Comparison of ENCODE assay signal across 35 cellular contexts in the genomic region with DNA sequence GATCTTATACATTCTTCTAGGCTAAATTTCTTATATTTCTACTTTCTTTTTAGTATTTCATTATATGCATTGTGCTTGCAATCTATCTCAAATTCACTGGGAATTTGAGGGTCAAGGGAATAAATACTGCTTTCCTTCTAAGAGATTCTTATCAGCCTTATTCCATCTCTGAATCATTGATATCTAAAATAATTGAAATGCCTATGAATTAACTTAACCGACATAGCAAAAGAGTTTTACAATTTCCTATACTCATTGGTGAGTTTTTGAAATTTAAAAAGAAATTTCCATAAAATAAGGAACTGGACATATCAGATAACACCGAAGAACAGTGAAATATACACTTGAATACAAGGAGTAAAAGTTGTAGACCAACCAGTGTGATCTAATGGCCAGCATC.
DNase-seq lines count a peak whose midpoint lies in the region; ATAC-seq and TF ChIP-seq lines count a peak whose summit lies in the region.
"Had no signal": no experiment of that assay in that cellular context is flagged by ENCODE, and none has a peak within 500 bp of the region (broad histone marks: within the 10 kb centered on the region; RNA-seq: fewer than 3 reads in every experiment).

No MANE protein-coding gene starts in this region.

- H3K9me2 ChIP-seq in SK-N-SH = no peaks in the 10 kb centered on the region

- POLR2A ChIA-PET in SK-N-SH (lab: Yijun Ruan, JAX) = no interaction called here

- H3K79me2 ChIP-seq in SK-N-SH (ENCODE audit: insufficient read depth) = no peaks in the 10 kb centered on the region

- TF ChIP-seq CTCF in SK-N-SH (IDR thresholded peaks at IDR 0.05) (no peak), brain microvascular endothelial cell (IDR thresholded peaks at IDR 0.05; ENCODE audit: low read depth, low read length, missing control alignments) (no peak), choroid plexus epithelial cell (conservative IDR thresholded peaks at IDR 0.05; ENCODE audit: low read depth, low read length) (no peak), type B pancreatic cell (conservative IDR thresholded peaks at IDR 0.05) (no peak)

- H3K27ac ChIP-seq in SK-N-SH (ENCODE audit: low read depth in 2 of 2, low read length in 1 of 2) (peak overlapping the region in 1 of 2 experiments; percentile 36; a peak in 3 of 4 replicates), brain microvascular endothelial cell (peak overlapping the region; percentile 59)
- H3K27ac ChIP-seq: 22Rv1; A549; BLaER1; BLaER1 treated with 17β-estradiol and CSF1 and Interleukin-3, amounts not matched to agents 10 nM and 100 nM; C4-2B had no signal

- no peak overlapping the region for H3K4me2 ChIP-seq in SK-N-SH
- H3K4me2 ChIP-seq: A549; BLaER1; BLaER1 treated with 17β-estradiol and CSF1 and Interleukin-3, amounts not matched to agents 10 nM and 100 nM had no signal

- no peaks in the 10 kb centered on the region for H3K9me3 ChIP-seq in SK-N-SH
- H3K9me3 ChIP-seq: A549; BE2C; BLaER1; BLaER1 treated with 17β-estradiol and CSF1 and Interleukin-3, amounts not matched to agents 10 nM and 100 nM; Caco-2 had no signal

- H3K4me1 ChIP-seq in SK-N-SH (ENCODE audit: control insufficient read depth in 1 of 2, insufficient read depth in 2 of 2, low read depth in 1 of 2, low read length in 1 of 2) = peaks cover 0 to 5% of the 10 kb centered on the region in 2 experiments; a peak in 2 of 4 replicates
- H3K4me1 ChIP-seq: A549; BE2C; BLaER1; BLaER1 treated with 17β-estradiol and CSF1 and Interleukin-3, amounts not matched to agents 10 nM and 100 nM; Caco-2 had no signal

- peaks cover 3% of the 10 kb centered on the region for H3K27me3 Mint-ChIP-seq in type B pancreatic cell
- H3K27me3 Mint-ChIP-seq: B cell; CD4-positive, alpha-beta memory T cell; CD4-positive, alpha-beta T cell; CD4-positive, CD25-positive, alpha-beta regulatory T cell; CD8-positive, alpha-beta memory T cell had no signal

- H4K20me1 ChIP-seq in SK-N-SH (ENCODE audit: insufficient read depth) = no peaks in the 10 kb centered on the region
- H4K20me1 ChIP-seq: BLaER1; BLaER1 treated with 17β-estradiol and CSF1 and Interleukin-3, amounts not matched to agents 10 nM and 100 nM had no signal

- no peaks in the 10 kb centered on the region for H3K4me1 Mint-ChIP-seq in type B pancreatic cell (ENCODE audit: unreplicated experiment)
- H3K4me1 Mint-ChIP-seq: B cell; CD14-positive monocyte; CD4-positive, alpha-beta memory T cell; CD4-positive, CD25-positive, alpha-beta regulatory T cell; CD8-positive, alpha-beta memory T cell had no signal

- peak; percentile 25; the same call in 2 of the 3 replicates for ATAC-seq in SK-N-SH treated with all-trans-retinoic acid at 6 μM for 48 hours
- ATAC-seq: A549; CD8-positive, alpha-beta T cell had no signal

- H3K36me3 Mint-ChIP-seq in type B pancreatic cell = no peaks in the 10 kb centered on the region
- H3K36me3 Mint-ChIP-seq: CD14-positive monocyte; CD4-positive, alpha-beta memory T cell; CD4-positive, CD25-positive, alpha-beta regulatory T cell; CD8-positive, alpha-beta memory T cell; CD8-positive, alpha-beta T cell had no signal

- H3K4me3 ChIP-seq in SK-N-SH (ENCODE audit: low read depth in 2 of 2, low read length in 1 of 2) = no peak overlapping the region
- H3K4me3 ChIP-seq in brain microvascular endothelial cell (ENCODE audit: low read depth, low read length) = no peak overlapping the region
- H3K4me3 ChIP-seq in choroid plexus epithelial cell (ENCODE audit: low read depth, low read length) = no peak overlapping the region
- H3K4me3 ChIP-seq: A549; BLaER1; BLaER1 treated with 17β-estradiol and CSF1 and Interleukin-3, amounts not matched to agents 10 nM and 100 nM had no signal

- peak in 1 of 2 experiments; percentile 60; a peak in 2 of 4 replicates for TF ChIP-seq EP300 in SK-N-SH (IDR thresholded peaks at IDR 0.05; ENCODE audit: borderline replicate concordance in 1 of 2, low read depth in 1 of 2, low read length in 1 of 2)

- no peak overlapping the region for H3K4me3 Mint-ChIP-seq in type B pancreatic cell
- H3K4me3 Mint-ChIP-seq: B cell; CD14-positive monocyte; CD4-positive, alpha-beta memory T cell; CD4-positive, alpha-beta T cell; CD4-positive, CD25-positive, alpha-beta regulatory T cell; CD8-positive, alpha-beta memory T cell; CD8-positive, alpha-beta T cell had no signal

- DNase-seq in SK-N-SH (no peak), brain microvascular endothelial cell (no peak), choroid plexus epithelial cell (ENCODE audit: low read depth) (peak; percentile 38), NCI-H2029 (lab: John Stamatoyannopoulos, UW) (no peak), HuH-7.5 (ENCODE audit: low spot score) (no peak), type B pancreatic cell (ENCODE audit: extremely low spot score, unreplicated experiment) (no peak), NCI-H1694 treated with DMSO at 0.1 percent for 48 hours (lab: John Stamatoyannopoulos, UW) (no peak)
- DNase-seq: 8988T; ACHN; AML-193; BE2C; C1 segment of cervical spinal cord; Caco-2; Calu3; CD4-positive, alpha-beta memory T cell; CD4-positive, alpha-beta T cell; CD4-positive, CD25-positive, alpha-beta regulatory T cell; CD8-positive, alpha-beta memory T cell; CD8-positive, alpha-beta T cell; COR-L47; DMS 273 treated with DMSO at 0.1 percent for 48 hours; DMS153; DMS53; DMS79; DMS79 treated with DMSO at 0.1 percent for 48 hours; DND-41; EL had no signal

- H3K27me3 ChIP-seq in SK-N-SH (ENCODE audit: insufficient read depth) = no peaks in the 10 kb centered on the region
- no peaks in the 10 kb centered on the region for H3K27me3 ChIP-seq in brain microvascular endothelial cell (replicated peaks)
- H3K27me3 ChIP-seq: BE2C; BLaER1; BLaER1 treated with 17β-estradiol and CSF1 and Interleukin-3, amounts not matched to agents 10 nM and 100 nM had no signal

- H3K27ac Mint-ChIP-seq in type B pancreatic cell = no peak overlapping the region
- H3K27ac Mint-ChIP-seq: B cell; CD14-positive monocyte; CD4-positive, alpha-beta memory T cell; CD4-positive, alpha-beta T cell; CD4-positive, CD25-positive, alpha-beta regulatory T cell; CD8-positive, alpha-beta memory T cell; CD8-positive, alpha-beta T cell had no signal

- in situ Hi-C loops in brain microvascular endothelial cell (cut with HindIII; ENCODE audit: low pct_ligation_motif_present, low sequenced_read_pairs) = no loop called here

- TF ChIP-seq RAD21 in SK-N-SH (IDR thresholded peaks at IDR 0.05; ENCODE audit: low read length) = no peak

- H2AFZ ChIP-seq in SK-N-SH (ENCODE audit: low read depth) = peak overlapping the region; percentile 16

- WGBS in SK-N-SH (ENCODE audit: low lambda C conversion rate) = 3% methylated on average over 2 of the region's 2 CpGs

- H3K36me3 ChIP-seq in SK-N-SH (replicated peaks in 1 of 2; ENCODE audit: control insufficient read depth in 1 of 2, insufficient read depth in 2 of 2, low read length in 1 of 2) (no peaks in the 10 kb centered on the region), brain microvascular endothelial cell (replicated peaks) (no peaks in the 10 kb centered on the region)
- H3K36me3 ChIP-seq: BE2C; BLaER1; BLaER1 treated with 17β-estradiol and CSF1 and Interleukin-3, amounts not matched to agents 10 nM and 100 nM had no signal

- peaks cover 20% of the 10 kb centered on the region for H3F3A ChIP-seq in SK-N-SH (replicated peaks; ENCODE audit: insufficient read depth)

- CTCF ChIA-PET in SK-N-SH (lab: Yijun Ruan, JAX) = no interaction called here

- H3K9ac ChIP-seq in SK-N-SH = no peak overlapping the region
- H3K9ac ChIP-seq: BLaER1; BLaER1 treated with 17β-estradiol and CSF1 and Interleukin-3, amounts not matched to agents 10 nM and 100 nM had no signal

- H3K9me3 Mint-ChIP-seq in type B pancreatic cell = no peaks in the 10 kb centered on the region
- H3K9me3 Mint-ChIP-seq: CD8-positive, alpha-beta T cell had no signal

TF ChIP-seq in SK-N-SH, 30 proteins besides CTCF, POLR2A, EP300 and RAD21 (continues in another document):
- no peak for TF ChIP-seq GABPA (IDR thresholded peaks at IDR 0.05; ENCODE audit: low read depth)
- TF ChIP-seq TEAD4 (IDR thresholded peaks at IDR 0.05; ENCODE audit: borderline replicate concordance, insufficient read depth) = no peak
- TF ChIP-seq FOSL2 (IDR thresholded peaks at IDR 0.05; ENCODE audit: borderline replicate concordance, low read depth) = 0 out of 2 replicates have a peak, but pooled peaks have one; percentile 13
- TF ChIP-seq, protein P1, sequence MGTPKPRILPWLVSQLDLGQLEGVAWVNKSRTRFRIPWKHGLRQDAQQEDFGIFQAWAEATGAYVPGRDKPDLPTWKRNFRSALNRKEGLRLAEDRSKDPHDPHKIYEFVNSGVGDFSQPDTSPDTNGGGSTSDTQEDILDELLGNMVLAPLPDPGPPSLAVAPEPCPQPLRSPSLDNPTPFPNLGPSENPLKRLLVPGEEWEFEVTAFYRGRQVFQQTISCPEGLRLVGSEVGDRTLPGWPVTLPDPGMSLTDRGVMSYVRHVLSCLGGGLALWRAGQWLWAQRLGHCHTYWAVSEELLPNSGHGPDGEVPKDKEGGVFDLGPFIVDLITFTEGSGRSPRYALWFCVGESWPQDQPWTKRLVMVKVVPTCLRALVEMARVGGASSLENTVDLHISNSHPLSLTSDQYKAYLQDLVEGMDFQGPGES (IDR thresholded peaks at IDR 0.05; ENCODE audit: low read depth, low read length) = no peak
- peak; percentile 46 for TF ChIP-seq JUND (IDR thresholded peaks at IDR 0.05)
- TF ChIP-seq FOXM1 (IDR thresholded peaks at IDR 0.05; ENCODE audit: low read depth) = peak; percentile 70; the same call in 1 of the 2 replicates
- TF ChIP-seq TAF1 (IDR thresholded peaks at IDR 0.05; ENCODE audit: borderline replicate concordance, low read depth, low read length) = no peak

TF ChIP-seq in SK-N-SH treated with all-trans-retinoic acid at 6 μM for 48 hours, 23 proteins besides CTCF, POLR2A, EP300 and RAD21 (continues in another document):
- TF ChIP-seq TCF4 (CRISPR knock-in tag; IDR thresholded peaks at IDR 0.05; ENCODE audit: borderline replicate concordance) (no peak), OSR1 (CRISPR knock-in tag; IDR thresholded peaks at IDR 0.05) (no peak), ZFP30 (CRISPR knock-in tag; IDR thresholded peaks at IDR 0.05) (no peak), RARB (CRISPR knock-in tag; IDR thresholded peaks at IDR 0.05) (no peak)
- TF ChIP-seq, protein P2, sequence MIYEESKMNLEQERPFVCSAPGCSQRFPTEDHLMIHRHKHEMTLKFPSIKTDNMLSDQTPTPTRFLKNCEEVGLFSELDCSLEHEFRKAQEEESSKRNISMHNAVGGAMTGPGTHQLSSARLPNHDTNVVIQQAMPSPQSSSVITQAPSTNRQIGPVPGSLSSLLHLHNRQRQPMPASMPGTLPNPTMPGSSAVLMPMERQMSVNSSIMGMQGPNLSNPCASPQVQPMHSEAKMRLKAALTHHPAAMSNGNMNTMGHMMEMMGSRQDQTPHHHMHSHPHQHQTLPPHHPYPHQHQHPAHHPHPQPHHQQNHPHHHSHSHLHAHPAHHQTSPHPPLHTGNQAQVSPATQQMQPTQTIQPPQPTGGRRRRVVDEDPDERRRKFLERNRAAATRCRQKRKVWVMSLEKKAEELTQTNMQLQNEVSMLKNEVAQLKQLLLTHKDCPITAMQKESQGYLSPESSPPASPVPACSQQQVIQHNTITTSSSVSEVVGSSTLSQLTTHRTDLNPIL (CRISPR knock-in tag; IDR thresholded peaks at IDR 0.05; ENCODE audit: low read depth) = no peak
